ENCODE assay signal across 24 cellular contexts in genomic region chr2:55140316-55141219, GRCh38.
DNase-seq lines count a peak whose midpoint lies in the region; FAIRE-seq and TF ChIP-seq lines count a peak whose summit lies in the region.
"Had no signal": no experiment of that assay in that cellular context is flagged by ENCODE, and none has a peak within 500 bp of the region (broad histone marks: within the 10 kb centered on the region; RNA-seq: fewer than 3 reads in every experiment).

No MANE protein-coding gene starts in this region.

- FAIRE-seq in GM12891 (lab: Jason Lieb, UNC), result no peak

- H3K36me3 Mint-ChIP-seq in nephron progenitor cell (ENCODE audit: low read depth), result no peaks in the 10 kb centered on the region
- H3K36me3 Mint-ChIP-seq: natural killer cell treated with Interleukin-12 subunit alpha and Interleukin-12 subunit beta and Interleukin-15 and Interleukin-18, amount 100 ng/mL, for 72 hours; stimulated activated effector memory CD8-positive, alpha-beta T cell treated with anti-CD3 and anti-CD28 coated beads, Interleukin-12 subunit alpha, Interleukin-12 subunit beta, amount 100 ng/mL, for 72 hours had no signal

- H3K4me1 Mint-ChIP-seq in nephron progenitor cell, result peaks cover 23% of the 10 kb centered on the region
- H3K4me1 Mint-ChIP-seq: stimulated activated effector memory CD8-positive, alpha-beta T cell treated with anti-CD3 and anti-CD28 coated beads, Interleukin-12 subunit alpha, Interleukin-12 subunit beta, amount 100 ng/mL, for 72 hours had no signal

- peak overlapping the region; percentile 98 for H3K27ac ChIP-seq in cingulate gyrus (ENCODE audit: low read depth, low read length)
- H3K27ac ChIP-seq: SJSA1 had no signal

- peaks cover 6% of the 10 kb centered on the region for H3K9me3 Mint-ChIP-seq in nephron progenitor cell
- H3K9me3 Mint-ChIP-seq: CD4-positive, alpha-beta T cell; natural killer cell treated with Interleukin-12 subunit alpha and Interleukin-12 subunit beta and Interleukin-15 and Interleukin-18, amount 100 ng/mL, for 72 hours; stimulated activated effector memory CD8-positive, alpha-beta T cell treated with anti-CD3 and anti-CD28 coated beads, Interleukin-12 subunit alpha, Interleukin-12 subunit beta, amount 100 ng/mL, for 72 hours had no signal

- DNase-seq in GF-D8 (lab: John Stamatoyannopoulos, UW) (peak; percentile 45), NAMALWA (ENCODE audit: low spot score) (peak; percentile 28), nephron progenitor cell (no peak), GM12891 (ENCODE audit: insufficient read length, low spot score) (no peak), cortex of kidney (lab: John Stamatoyannopoulos, UW) (no peak)
- DNase-seq in activated effector memory CD4-positive, alpha-beta T cell treated with Interleukin-2 at 50 U/mL for 16 hours, result no peak
- DNase-seq: activated CD8-positive, alpha-beta memory T cell treated with anti-CD3 and anti-CD28 coated beads for 24 hours; activated naive CD4-positive, alpha-beta T cell treated with anti-CD3 and anti-CD28 coated beads, Interleukin-2, amount 50 U/mL, for 16 hours; activated T-cell treated with anti-CD3 and anti-CD28 coated beads, Interleukin-2, amount 50 U/mL, for 48 hours; aorta; CD4-positive, alpha-beta T cell; cerebellar nuclear complex; DMS79 treated with DMSO at 0.1 percent for 48 hours; effector memory CD4-positive, alpha-beta T cell; H7; left cardiac atrium; MG63; NCI-H1694 treated with DMSO at 0.1 percent for 48 hours; NCI-H2227 treated with DMSO at 0.1 percent for 48 hours; NCI-H82 had no signal

- no peak for TF ChIP-seq CTCF in nephron progenitor cell (IDR thresholded peaks at IDR 0.05)

- no peak overlapping the region for H3K4me3 Mint-ChIP-seq in nephron progenitor cell
- H3K4me3 Mint-ChIP-seq: CD4-positive, alpha-beta T cell; natural killer cell treated with Interleukin-12 subunit alpha and Interleukin-12 subunit beta and Interleukin-15 and Interleukin-18, amount 100 ng/mL, for 72 hours; stimulated activated effector memory CD8-positive, alpha-beta T cell treated with anti-CD3 and anti-CD28 coated beads, Interleukin-12 subunit alpha, Interleukin-12 subunit beta, amount 100 ng/mL, for 72 hours had no signal

- H3K27me3 Mint-ChIP-seq in nephron progenitor cell (ENCODE audit: low read depth, poor library complexity), result peaks cover 8% of the 10 kb centered on the region
- H3K27me3 Mint-ChIP-seq: CD4-positive, alpha-beta T cell had no signal

- peak overlapping the region; percentile 11 for H3K27ac Mint-ChIP-seq in nephron progenitor cell
- H3K27ac Mint-ChIP-seq: CD4-positive, alpha-beta T cell; natural killer cell treated with Interleukin-12 subunit alpha and Interleukin-12 subunit beta and Interleukin-15 and Interleukin-18, amount 100 ng/mL, for 72 hours; stimulated activated effector memory CD8-positive, alpha-beta T cell treated with anti-CD3 and anti-CD28 coated beads, Interleukin-12 subunit alpha, Interleukin-12 subunit beta, amount 100 ng/mL, for 72 hours had no signal

- no peak for TF ChIP-seq POLR2A in GM12891 (IDR thresholded peaks at IDR 0.05; ENCODE audit: low read depth, low read length)

TF ChIP-seq in GM12891, 5 proteins besides CTCF, POLR2A, EP300 and RAD21:
- TF ChIP-seq SPI1 (IDR thresholded peaks at IDR 0.05; ENCODE audit: low read depth, low read length), result no peak
- TF ChIP-seq POU2F2 (IDR thresholded peaks at IDR 0.05; ENCODE audit: low read depth, low read length), result no peak
- TF ChIP-seq PAX5 (IDR thresholded peaks at IDR 0.05; ENCODE audit: insufficient read depth, low read length, severe bottlenecking), result no peak
- no peak for TF ChIP-seq TAF1 (IDR thresholded peaks at IDR 0.05; ENCODE audit: low read depth, low read length)
- no peak for TF ChIP-seq POLR2AphosphoS5 (IDR thresholded peaks at IDR 0.05; ENCODE audit: low read depth, low read length)

Comparison
In these comparisons a context has a peak if more than half of its experiments do, and no peak if none do; other contexts are left out.
1. DNase-seq: peak in GF-D8 (single experiment) and NAMALWA (single experiment); none in nephron progenitor cell (single experiment), activated effector memory CD4-positive, alpha-beta T cell treated with Interleukin-2 at 50 U/mL for 16 hours (single experiment), GM12891 (single experiment) and cortex of kidney (single experiment).